ENCODE assay signal across 1 cellular context in genomic region chr18:76274470-76275289, GRCh38.
TF ChIP-seq lines count a peak whose summit lies in the region.

No MANE protein-coding gene starts in this region.

TF ChIP-seq in liver, 16 proteins besides CTCF, POLR2A, EP300 and RAD21 (continued from another document):
- TF ChIP-seq REST (IDR thresholded peaks at IDR 0.05): no peak
